8 cellular contexts compared by ENCODE assay signal in the genomic region with DNA sequence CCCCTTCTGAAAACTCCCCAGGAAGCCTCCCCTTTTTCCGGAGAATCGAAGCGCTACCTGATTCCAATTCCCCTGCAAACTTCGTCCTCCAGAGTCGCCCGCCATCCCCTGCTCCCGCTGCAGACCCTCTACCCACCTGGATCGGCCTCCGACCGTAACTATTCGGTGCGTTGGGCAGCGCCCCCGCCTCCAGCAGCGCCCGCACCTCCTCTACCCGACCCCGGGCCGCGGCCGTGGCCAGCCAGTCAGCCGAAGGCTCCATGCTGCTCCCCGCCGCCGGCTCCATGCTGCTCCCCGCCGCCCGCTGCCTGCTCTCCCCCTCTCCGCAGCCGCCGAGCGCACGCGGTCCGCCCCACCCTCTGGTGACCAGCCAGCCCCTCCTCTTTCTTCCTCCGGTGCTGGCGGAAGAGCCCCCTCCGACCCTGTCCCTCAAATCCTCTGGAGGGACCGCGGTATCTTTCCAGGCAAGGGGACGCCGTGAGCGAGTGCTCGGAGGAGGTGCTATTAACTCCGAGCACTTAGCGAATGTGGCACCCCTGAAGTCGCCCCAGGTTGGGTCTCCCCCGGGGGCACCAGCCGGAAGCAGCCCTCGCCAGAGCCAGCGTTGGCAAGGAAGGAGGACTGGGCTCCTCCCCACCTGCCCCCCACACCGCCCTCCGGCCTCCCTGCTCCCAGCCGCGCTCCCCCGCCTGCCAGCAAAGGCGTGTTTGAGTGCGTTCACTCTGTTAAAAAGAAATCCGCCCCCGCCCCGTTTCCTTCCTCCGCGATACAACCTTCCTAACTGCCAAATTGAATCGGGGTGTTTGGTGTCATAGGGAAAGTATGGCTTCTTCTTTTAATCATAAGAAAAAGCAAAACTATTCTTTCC. TPM values are rescaled to one million over a fixed set of nuclear protein-coding genes. Genes with fewer than 3 reads are reported as not detected.
DNase-seq lines count a peak whose midpoint lies in the region; ATAC-seq and TF ChIP-seq lines count a peak whose summit lies in the region.

No MANE protein-coding gene starts in this region.

- H3K4me1 ChIP-seq in SJCRH30 (peaks cover 9% of the 10 kb centered on the region), colonic mucosa (peaks cover 5% of the 10 kb centered on the region)

- H3K4me3 ChIP-seq in SJCRH30, result peak overlapping the region; percentile 77
- H3K4me3 ChIP-seq in colonic mucosa, result peak overlapping the region; percentile 23
- H3K4me3 ChIP-seq in lower leg skin (ENCODE audit: low read depth, poor library complexity, severe bottlenecking), result peak overlapping the region; percentile 17

- peaks cover 4 to 7% of the 10 kb centered on the region in 2 donors for H3K9me3 Mint-ChIP-seq in stimulated activated naive CD8-positive, alpha-beta T cell treated with anti-CD3 and anti-CD28 coated beads, Interleukin-15, amount 100 ng/mL, for 72 hours

- ATAC-seq in GM19468 (IDR thresholded peaks at IDR 0.05; ENCODE audit: extremely low read depth, unreplicated experiment), result peak; percentile 34
- peak; percentile 74 for ATAC-seq in stimulated activated naive CD8-positive, alpha-beta T cell treated with anti-CD3 and anti-CD28 coated beads, Interleukin-15, amount 100 ng/mL, for 72 hours

- peak; percentile 36 for DNase-seq in COLO829 (ENCODE audit: low spot score)
- peak; percentile 63 for DNase-seq in HS-5 (ENCODE audit: low read depth)
- peak; percentile 85 to 86 for DNase-seq in SJCRH30
- no peak for DNase-seq in colonic mucosa
- peak in 1 of 2 donors; percentile 86 for DNase-seq in lower leg skin (ENCODE audit: low spot score in 2 of 2)
- DNase-seq in stimulated activated naive CD8-positive, alpha-beta T cell treated with anti-CD3 and anti-CD28 coated beads, Interleukin-15, amount 100 ng/mL, for 72 hours, result no peak
- DNase-seq in middle frontal gyrus (ENCODE audit: extremely low spot score, low spot score), result no peak

- H3K27me3 ChIP-seq in SJCRH30, result no peaks in the 10 kb centered on the region
- H3K27me3 ChIP-seq in colonic mucosa, result peaks cover 89% of the 10 kb centered on the region

- TF ChIP-seq CTCF in colonic mucosa (IDR thresholded peaks at IDR 0.05) (no peak), lower leg skin (IDR thresholded peaks at IDR 0.05) (no peak)

- WGBS in lower leg skin, 2 donors, result 1% methylated on average over 58 to 60 of the region's 64 CpGs

- intact Hi-C loops in colonic mucosa (cut with DNase I) (no loop called here), lower leg skin (cut with DNase I; ENCODE audit: low total_unique reads) (no loop called here)

- H3K27ac ChIP-seq in SJCRH30, result peak overlapping the region; percentile 70
- H3K27ac ChIP-seq in colonic mucosa, result no peak overlapping the region

- no peak overlapping the region for H3K9ac ChIP-seq in colonic mucosa (ENCODE audit: low read depth in 2 of 2, low read length in 2 of 2)

- H3K4me3 Mint-ChIP-seq in stimulated activated naive CD8-positive, alpha-beta T cell treated with anti-CD3 and anti-CD28 coated beads, Interleukin-15, amount 100 ng/mL, for 72 hours, result peak overlapping the region; percentile 89 to 92

- H3K9me3 ChIP-seq in SJCRH30 (replicated peaks) (no peaks in the 10 kb centered on the region), colonic mucosa (no peaks in the 10 kb centered on the region)

- peaks cover 96% of the 10 kb centered on the region for H3K27me3 Mint-ChIP-seq in stimulated activated naive CD8-positive, alpha-beta T cell treated with anti-CD3 and anti-CD28 coated beads, Interleukin-15, amount 100 ng/mL, for 72 hours

- H3K36me3 ChIP-seq in SJCRH30 (peaks cover 23% of the 10 kb centered on the region), colonic mucosa (no peaks in the 10 kb centered on the region)

- no peak for TF ChIP-seq POLR2A in lower leg skin (IDR thresholded peaks at IDR 0.05)

- H3K4me1 Mint-ChIP-seq in stimulated activated naive CD8-positive, alpha-beta T cell treated with anti-CD3 and anti-CD28 coated beads, Interleukin-15, amount 100 ng/mL, for 72 hours, result peaks cover 25% of the 10 kb centered on the region

- H3K27ac Mint-ChIP-seq in stimulated activated naive CD8-positive, alpha-beta T cell treated with anti-CD3 and anti-CD28 coated beads, Interleukin-15, amount 100 ng/mL, for 72 hours, result peak overlapping the region; percentile 22 to 56

RNA-seq across cellular contexts. Expression of a gene that starts 19.4 kb away (rescaled TPM):
- total RNA-seq in SJCRH30 (2014; rRNA removed; shearing (Covaris generic)), result 107 and 128 TPM in 2 replicates
- total RNA-seq in colonic mucosa, result 1 to 10 TPM; 1.3 to 2.9 TPM
- 1 to 10 TPM in 3 of 4 donors, not detected in 1; 1.8 to 3.9 (median 1.9) TPM for total RNA-seq in lower leg skin

RNA-seq across cellular contexts. Expression of a gene that starts 19.8 kb away (rescaled TPM):
- 8.4 TPM in 2 replicates for total RNA-seq in SJCRH30 (2014; rRNA removed; shearing (Covaris generic))
- total RNA-seq in colonic mucosa (10 to 100 TPM; 39.7 to 73.7 TPM), lower leg skin (under 1 TPM in 1 of 4 donors, not detected in 3; 0.49 TPM)

RNA-seq across cellular contexts. Expression of a gene that starts 34.3 kb away (rescaled TPM):
- 1.3 TPM in 2 replicates for total RNA-seq in SJCRH30 (2014; rRNA removed; shearing (Covaris generic))
- total RNA-seq in colonic mucosa, result 10 to 100 TPM; 57.0 to 76.6 TPM
- 10 to 100 TPM; 37.6 to 83.2 (median 55.0) TPM for total RNA-seq in lower leg skin

Comparison
In these comparisons a context has a peak if more than half of its experiments do, and no peak if none do; other contexts are left out.
1. DNase-seq: peak in COLO829 (single experiment), HS-5 (single experiment) and SJCRH30 (2 of 2); none in colonic mucosa (single experiment), stimulated activated naive CD8-positive, alpha-beta T cell treated with anti-CD3 and anti-CD28 coated beads, Interleukin-15, amount 100 ng/mL, for 72 hours (0 of 2) and middle frontal gyrus (single experiment).
2. H3K4me3 ChIP-seq: peak in every context shown above with its lines; median percentile 77 in SJCRH30; 23 in colonic mucosa; 17 in lower leg skin.
3. RNA of a gene that starts 19.4 kb away (total RNA-seq): 107 to 128 TPM in SJCRH30; 1.3 to 2.9 TPM in colonic mucosa and 1.8 to 3.9 TPM in lower leg skin; every median in the first group is over 10 times any median in the second.
4. RNA of a gene that starts 34.3 kb away (total RNA-seq): 57.0 to 76.6 TPM in colonic mucosa and 37.6 to 83.2 TPM in lower leg skin; 1.3 TPM in SJCRH30; every median in the first group is over 10 times any median in the second.